19 cellular contexts compared by ENCODE assay signal in the genomic region with DNA sequence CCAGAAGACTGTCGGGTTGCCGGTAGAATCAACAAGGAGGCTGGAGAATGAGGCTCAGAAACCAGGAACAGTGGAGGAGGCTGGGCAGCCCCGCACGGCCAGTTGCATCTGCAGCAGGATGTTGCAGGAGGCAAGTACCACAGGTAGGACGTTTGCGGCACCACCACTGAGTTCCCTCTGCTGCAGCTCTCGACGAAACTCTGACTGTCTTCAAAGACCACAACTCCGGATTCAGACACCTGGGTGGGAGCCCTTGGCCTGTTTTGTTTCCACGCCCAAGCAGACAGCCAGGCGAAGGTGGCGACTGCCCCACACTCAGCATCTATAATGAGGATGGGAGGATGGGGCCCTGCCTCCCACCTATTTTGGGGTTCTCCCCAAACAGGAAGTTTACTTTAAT.
DNase-seq lines count a peak whose midpoint lies in the region; ATAC-seq and TF ChIP-seq lines count a peak whose summit lies in the region.
"Had no signal": no experiment of that assay in that cellular context is flagged by ENCODE, and none has a peak within 500 bp of the region (broad histone marks: within the 10 kb centered on the region; RNA-seq: fewer than 3 reads in every experiment).

No MANE protein-coding gene starts in this region.

- H3K36me3 Mint-ChIP-seq in naive B cell = peaks cover 9 to 14% of the 10 kb centered on the region in 2 donors

- no peaks in the 10 kb centered on the region for H3K27me3 Mint-ChIP-seq in naive B cell

- no TSS peak for BruUV-seq in OCI-LY7 (replicated peaks; lab: Mats Ljungman, UMichigan)

- H3K9me3 Mint-ChIP-seq in naive B cell = no peaks in the 10 kb centered on the region

- no peaks in the 10 kb centered on the region for H3K9me3 ChIP-seq in OCI-LY7 (ENCODE audit: low read length)
- no peaks in the 10 kb centered on the region for H3K9me3 ChIP-seq in gastrocnemius medialis

- H3K4me3 ChIP-seq in OCI-LY7 (ENCODE audit: low read depth, low read length, poor library complexity, severe bottlenecking) (no peak overlapping the region), gastrocnemius medialis (no peak overlapping the region), foreskin fibroblast (ENCODE audit: low read depth in 1 of 2, low read length in 2 of 2) (no peak overlapping the region)
- H3K4me3 ChIP-seq: GM23248 had no signal

- no peaks in the 10 kb centered on the region for H3K79me2 ChIP-seq in OCI-LY7 (ENCODE audit: insufficient read depth, low read depth, low read length)

- H3K27ac Mint-ChIP-seq in naive B cell = peak overlapping the region; percentile 45 to 86 (median 72)

- no peak for TF ChIP-seq POLR2A in gastrocnemius medialis (IDR thresholded peaks at IDR 0.05)

- peak overlapping the region; percentile 38; the same call in 1 of the 2 replicates for H2AFZ ChIP-seq in OCI-LY7 (ENCODE audit: low read length)
- H2AFZ ChIP-seq: GM23248 had no signal

- H3K4me1 ChIP-seq in OCI-LY7 (ENCODE audit: insufficient read depth, low read length, poor library complexity, severe bottlenecking) (peaks cover 31% of the 10 kb centered on the region), gastrocnemius medialis (no peaks in the 10 kb centered on the region)

- H3K4me2 ChIP-seq in OCI-LY7 (ENCODE audit: low read length) = peak overlapping the region; percentile 28

- peak; percentile 9 for DNase-seq in D341Med (ENCODE audit: low spot score)
- peak; percentile 68 for DNase-seq in OCI-LY7 (ENCODE audit: low spot score)
- peak; percentile 11 for DNase-seq in naive B cell
- no peak for DNase-seq in gastrocnemius medialis
- no peak for DNase-seq in foreskin fibroblast
- DNase-seq in 8988T = no peak
- DNase-seq in NCI-H2029 (lab: John Stamatoyannopoulos, UW) = no peak
- DNase-seq: DMS 273 treated with DMSO at 0.1 percent for 48 hours, GF-D8, GM23248, IMR-90, Kasumi-1, NCI-H1105 treated with DMSO at 0.1 percent for 48 hours, NCI-H187, NCI-H748 treated with DMSO at 0.1 percent for 48 hours, PC-3 had no signal

- no peaks in the 10 kb centered on the region for H3K9me2 ChIP-seq in OCI-LY7 (ENCODE audit: insufficient read depth, low read length)

- H3K36me3 ChIP-seq in OCI-LY7 (ENCODE audit: insufficient read depth, low read length) = no peaks in the 10 kb centered on the region
- no peaks in the 10 kb centered on the region for H3K36me3 ChIP-seq in gastrocnemius medialis

- ATAC-seq in GM19438 (IDR thresholded peaks at IDR 0.05; ENCODE audit: low read depth, unreplicated experiment) = peak; percentile 78
- ATAC-seq in naive B cell (ENCODE audit: low read depth in 2 of 2) = peak; percentile 43 to 65
- ATAC-seq in gastrocnemius medialis = no peak
- ATAC-seq: PC-3 had no signal

- in situ Hi-C loops in gastrocnemius medialis (cut with MboI; ENCODE audit: low sequenced_read_pairs in 4 of 4) = loop anchor here in 3 of 4 donors (10.0 to 25.0 kb wide), 2 partner anchors 212 to 274 kb away; a partner anchor contains a TSS

- no peak for TF ChIP-seq CTCF in OCI-LY7 (conservative IDR thresholded peaks at IDR 0.05; ENCODE audit: low read length)
- no peak for TF ChIP-seq CTCF in gastrocnemius medialis (IDR thresholded peaks at IDR 0.05 in 4 of 5, conservative IDR thresholded peaks at IDR 0.05 in 1 of 5)
- no peak for TF ChIP-seq CTCF in foreskin fibroblast (IDR thresholded peaks at IDR 0.05; ENCODE audit: low read depth, low read length)

- POLR2A ChIA-PET in OCI-LY7 (lab: Charles Lee) = no interaction called here

- H3K4me3 Mint-ChIP-seq in naive B cell = peak overlapping the region in 7 of 8 donors; percentile 13 to 70 (median 39)

- no peaks in the 10 kb centered on the region for H3K27me3 ChIP-seq in gastrocnemius medialis

- H4K20me1 ChIP-seq in OCI-LY7 (ENCODE audit: insufficient read depth, low read length) = no peaks in the 10 kb centered on the region

- intact Hi-C loops in OCI-LY7 (cut with micrococcal nuclease; ENCODE audit: unreplicated experiment) = loop anchor here (5.0 kb wide), 1 partner anchor 37 kb away; no protein-coding TSS in a partner anchor
- intact Hi-C loops in gastrocnemius medialis (cut with DNase I; ENCODE audit: low total_unique reads) = no loop called here

- peak overlapping the region; percentile 7 for H3K27ac ChIP-seq in OCI-LY7 (ENCODE audit: low read depth, low read length, poor library complexity, severe bottlenecking)
- no peak overlapping the region for H3K27ac ChIP-seq in gastrocnemius medialis
- H3K27ac ChIP-seq: C4-2B, GM23248, RWPE1 had no signal

- CTCF ChIA-PET in OCI-LY7 (lab: Charles Lee; ENCODE audit: unreplicated experiment) = no interaction called here

- peaks cover 43 to 81% (median 60%) of the 10 kb centered on the region in 3 donors for H3K4me1 Mint-ChIP-seq in naive B cell

Comparison
In these comparisons a context has a peak if more than half of its experiments do, and no peak if none do; other contexts are left out.
1. DNase-seq: peak in D341Med (single experiment), OCI-LY7 (single experiment) and naive B cell (single experiment); none in gastrocnemius medialis (0 of 2), foreskin fibroblast (0 of 2), 8988T (single experiment) and NCI-H2029 (single experiment).
2. ATAC-seq: peak in GM19438 (single experiment) and naive B cell (2 of 2); none in gastrocnemius medialis (0 of 2).